8 cellular contexts compared by ENCODE assay signal in genomic region chr15:64046347-64047153, GRCh38. TPM values are rescaled to one million over a fixed set of nuclear protein-coding genes. Genes with fewer than 3 reads are reported as not detected.
DNase-seq lines count a peak whose midpoint lies in the region; ATAC-seq and TF ChIP-seq lines count a peak whose summit lies in the region.

DAPK2 (minus strand) TSS chr15:64046485; CDS start chr15:64040261, 6,224 bp downstream.

- H3K36me3 ChIP-seq in ACC112 (ENCODE audit: insufficient read depth, low read length), result no peaks in the 10 kb centered on the region
- no peaks in the 10 kb centered on the region for H3K36me3 ChIP-seq in adipocyte (ENCODE audit: control insufficient read depth, insufficient read depth, low read length, severe bottlenecking)
- no peaks in the 10 kb centered on the region for H3K36me3 ChIP-seq in heart right ventricle
- H3K36me3 ChIP-seq in transverse colon, result no peaks in the 10 kb centered on the region

- in situ Hi-C loops in transverse colon (cut with MboI; ENCODE audit: low pct_ligation_motif_present in 1 of 4, low pct_unique_long_range_greater_than_20kb in 1 of 4, low sequenced_read_pairs in 3 of 4), result no loop called here

- POLR2A ChIA-PET in T-cell (lab: Charles Lee), result interaction anchor here in 1 of 2 donors (0.6 kb wide), 1 partner anchor 105 kb away, joined by 3 read pairs; no protein-coding TSS in a partner anchor

- WGBS in heart right ventricle, 2 donors, result 6 to 13% methylated on average over 38 to 67 of the region's 69 CpGs
- WGBS in transverse colon (ENCODE audit: low coverage in 1 of 2), 2 donors, result 13% methylated on average over 47 of the region's 69 CpGs; no CpG with 5 or more reads in 1 of the 2 donors

- H3K27me3 Mint-ChIP-seq in T-cell, result peaks cover 7 to 13% of the 10 kb centered on the region in 2 donors

- intact Hi-C loops in heart right ventricle (cut with DNase I) (loop anchor here (2.0 to 10.0 kb wide), 15 partner anchors 59 to 294 kb away; partner anchors contain the start of gene HERC1 (in 1 of the 10)), posterior cingulate gyrus (cut with DNase I) (loop anchor here (1.0 to 5.0 kb wide), 2 partner anchors 39 to 101 kb away; no protein-coding TSS in a partner anchor), transverse colon (cut with DNase I; ENCODE audit: low total_unique reads) (loop anchor here (5.0 kb wide), 1 partner anchor 99 kb away; no protein-coding TSS in a partner anchor)

- peak; percentile 93 for DNase-seq in HuH-7 (ENCODE audit: low spot score)
- peak in 33 of 34 experiments; percentile 14 to 74 (median 44) for DNase-seq in T-cell
- peak; percentile 89 for DNase-seq in adipocyte (ENCODE audit: low read depth)
- DNase-seq in heart right ventricle, result peak; percentile 68 to 83
- DNase-seq in posterior cingulate gyrus, result peak; percentile 35 to 96 (median 66)
- DNase-seq in transverse colon, result peak; percentile 83

- TF ChIP-seq CTCF in heart right ventricle (IDR thresholded peaks at IDR 0.05) (peak; percentile 73 to 94 (median 88)), transverse colon (IDR thresholded peaks at IDR 0.05) (peak; percentile 67 to 83 (median 71))

- H3K27ac Mint-ChIP-seq in T-cell, result no peak within 1 kb of the TSS

- ATAC-seq in GM18520 (IDR thresholded peaks at IDR 0.05; ENCODE audit: unreplicated experiment) (peak; percentile 38), T-cell (replicated peaks in 1 of 4) (peak; percentile 89 to 93 (median 92)), heart right ventricle (peak; percentile 88 to 95 (median 90))

- H3K4me3 ChIP-seq in ACC112 (ENCODE audit: low read depth, low read length), result peak within 1 kb of the TSS; percentile 83
- peak within 1 kb of the TSS; percentile 82 for H3K4me3 ChIP-seq in adipocyte (ENCODE audit: low read length)
- peak within 1 kb of the TSS; percentile 61 to 91 (median 72) for H3K4me3 ChIP-seq in heart right ventricle
- H3K4me3 ChIP-seq in transverse colon, result peak within 1 kb of the TSS; percentile 58 to 83 (median 66)

- peak within 1 kb of the TSS; percentile 84 for H3K9ac ChIP-seq in adipocyte (ENCODE audit: low read length)

- peaks cover 7 to 28% (median 11%) of the 10 kb centered on the region in 3 donors for H3K4me1 Mint-ChIP-seq in T-cell

- H3K9me3 ChIP-seq in adipocyte (ENCODE audit: control insufficient read depth, low read length) (no peaks in the 10 kb centered on the region), heart right ventricle (no peaks in the 10 kb centered on the region), transverse colon (no peaks in the 10 kb centered on the region)

- TF ChIP-seq EP300 in transverse colon (IDR thresholded peaks at IDR 0.05; ENCODE audit: low read depth), result no peak

- H3K4me1 ChIP-seq in ACC112 (ENCODE audit: control insufficient read depth, insufficient read depth, low read length, unreplicated experiment), result peaks cover 12% of the 10 kb centered on the region
- H3K4me1 ChIP-seq in adipocyte (ENCODE audit: control insufficient read depth, insufficient read depth, low read length), result peaks cover 27% of the 10 kb centered on the region
- peaks cover 2 to 69% (median 40%) of the 10 kb centered on the region in 9 donors for H3K4me1 ChIP-seq in heart right ventricle
- H3K4me1 ChIP-seq in transverse colon, result peaks cover 7 to 28% (median 22%) of the 10 kb centered on the region in 4 donors

- peak within 1 kb of the TSS; percentile 70 to 81 (median 71) for H3K4me3 Mint-ChIP-seq in T-cell

- H3K27ac ChIP-seq in ACC112 (ENCODE audit: low read depth, low read length) (no peak within 1 kb of the TSS), heart right ventricle (peak within 1 kb of the TSS; percentile 48 to 86 (median 82)), transverse colon (peak within 1 kb of the TSS; percentile 44 to 85 (median 78))

- H3K9me3 Mint-ChIP-seq in T-cell, result no peaks in the 10 kb centered on the region

- TF ChIP-seq POLR2A in transverse colon (IDR thresholded peaks at IDR 0.05), result no peak

- peak within 1 kb of the TSS; percentile 53 for H2AFZ ChIP-seq in ACC112 (ENCODE audit: low read length, unreplicated experiment)

- CTCF ChIA-PET in T-cell (lab: Charles Lee), result interaction anchor here (0.5 to 1.8 kb wide), 15 partner anchors 21 to 437 kb away, joined by 3 to 27 read pairs (median 4); no protein-coding TSS in a partner anchor

- H3K36me3 Mint-ChIP-seq in T-cell, result no peaks in the 10 kb centered on the region

- H3K27me3 ChIP-seq in ACC112 (ENCODE audit: insufficient read depth, low read length), result peaks cover 49% of the 10 kb centered on the region
- H3K27me3 ChIP-seq in adipocyte (replicated peaks; ENCODE audit: control insufficient read depth, insufficient read depth, low read length), result peaks cover 8% of the 10 kb centered on the region
- H3K27me3 ChIP-seq in heart right ventricle, result peaks cover 0 to 8% (median 0%) of the 10 kb centered on the region in 7 donors
- no peaks in the 10 kb centered on the region for H3K27me3 ChIP-seq in transverse colon

- no peaks in the 10 kb centered on the region for H3K79me2 ChIP-seq in ACC112 (ENCODE audit: control insufficient read depth, insufficient read depth, low read length, unreplicated experiment)

RNA-seq across cellular contexts. Expression of gene DAPK2, which starts in this region (rescaled TPM):
- total RNA-seq in T-cell, result 10 to 100 TPM in 1 of 5 donors, 1 to 10 TPM in 3, under 1 TPM in 1; 0.78 to 23.5 (median 6.1) TPM
- total RNA-seq in heart right ventricle, result 10 to 100 TPM; 20.8 to 62.6 (median 38.5) TPM
- polyA plus RNA-seq in heart right ventricle, result 10 to 100 TPM; 33.0 to 44.6 TPM
- total RNA-seq in transverse colon, result 100 to 1,000 TPM in 3 of 4 donors, 10 to 100 TPM in 1; 45.1 to 244 (median 107) TPM

Comparison
In these comparisons a context has a peak if more than half of its experiments do, and no peak if none do; other contexts are left out.
1. ATAC-seq: peak in every context shown above with its lines; median percentile 92 in T-cell; 90 in heart right ventricle; 38 in GM18520.